In genomic region chrX:497201-497710, GRCh38 we compare ENCODE assay signal across 19 cellular contexts.
DNase-seq lines count a peak whose midpoint lies in the region; ATAC-seq and TF ChIP-seq lines count a peak whose summit lies in the region.
"Had no signal": no experiment of that assay in that cellular context is flagged by ENCODE, and none has a peak within 500 bp of the region (broad histone marks: within the 10 kb centered on the region; RNA-seq: fewer than 3 reads in every experiment).

No MANE protein-coding gene starts in this region.

- H3K27ac Mint-ChIP-seq in GM23338 (no peak overlapping the region), endodermal cell (no peak overlapping the region), progenitor cell of endocrine pancreas (no peak overlapping the region)
- H3K27ac Mint-ChIP-seq: B cell; CD4-positive, CD25-positive, alpha-beta regulatory T cell; CD8-positive, alpha-beta memory T cell; HFFc6 had no signal

- H3K18ac ChIP-seq in neuronal stem cell (ENCODE audit: low read length): no peak overlapping the region

- H3K36me3 ChIP-seq in GM23338 (ENCODE audit: insufficient read depth): no peaks in the 10 kb centered on the region
- H3K36me3 ChIP-seq in endodermal cell (ENCODE audit: control insufficient read depth, insufficient read depth, low read length): no peaks in the 10 kb centered on the region
- no peaks in the 10 kb centered on the region for H3K36me3 ChIP-seq in neuronal stem cell (replicated peaks in 1 of 2; ENCODE audit: control insufficient read depth in 2 of 2, insufficient read depth in 2 of 2, low read length in 2 of 2)

- no peak overlapping the region for H3K4me3 Mint-ChIP-seq in GM23338
- no peak overlapping the region for H3K4me3 Mint-ChIP-seq in endodermal cell
- H3K4me3 Mint-ChIP-seq in progenitor cell of endocrine pancreas (ENCODE audit: low read depth): no peak overlapping the region
- H3K4me3 Mint-ChIP-seq: B cell; CD4-positive, CD25-positive, alpha-beta regulatory T cell; CD8-positive, alpha-beta memory T cell; HFFc6 had no signal

- H3K4me3 ChIP-seq in GM23338: no peak overlapping the region
- H3K4me3 ChIP-seq in endodermal cell (ENCODE audit: low read length): no peak overlapping the region
- H3K4me3 ChIP-seq in neuronal stem cell (ENCODE audit: low read length in 2 of 2): no peak overlapping the region
- H3K4me3 ChIP-seq: GM23248 had no signal

- WGBS in endodermal cell (ENCODE audit: insufficient coverage in 1 of 2, insufficient read length in 1 of 2), 2 experiments: 71 to 79% methylated on average over 9 to 22 of the region's 28 CpGs
- no CpG with 5 or more reads among the region's 28 CpGs for WGBS in neuronal stem cell (ENCODE audit: extremely low coverage in 2 of 2, insufficient read length in 2 of 2, insufficient replicate concordance in 1 of 2), 2 donors

- H3K4ac ChIP-seq in neuronal stem cell (ENCODE audit: low read length): no peak overlapping the region

- H2BK120ac ChIP-seq in neuronal stem cell (ENCODE audit: low read depth, low read length): no peak overlapping the region

- no peaks in the 10 kb centered on the region for H3K9me3 ChIP-seq in endodermal cell (ENCODE audit: control insufficient read depth, low read length)
- peaks cover 0 to 2% of the 10 kb centered on the region in 2 donors for H3K9me3 ChIP-seq in neuronal stem cell (replicated peaks in 1 of 2; ENCODE audit: control insufficient read depth in 2 of 2, insufficient read depth in 1 of 2, low read depth in 1 of 2, low read length in 2 of 2)

- no peaks in the 10 kb centered on the region for H3K9me2 ChIP-seq in GM23338 (ENCODE audit: insufficient read depth)

- peaks cover 17% of the 10 kb centered on the region; the same call in 1 of the 2 replicates for H3F3A ChIP-seq in GM23338 (replicated peaks; ENCODE audit: low read depth)

- H4K91ac ChIP-seq in neuronal stem cell (ENCODE audit: low read depth, low read length, poor library complexity): no peak overlapping the region

- H2BK12ac ChIP-seq in neuronal stem cell (ENCODE audit: low read length): no peak overlapping the region

- H2AK5ac ChIP-seq in neuronal stem cell (ENCODE audit: low read depth, low read length): no peak overlapping the region

- H3K27ac ChIP-seq in GM23338 (ENCODE audit: low read depth) (no peak overlapping the region), endodermal cell (ENCODE audit: low read depth, low read length) (no peak overlapping the region), neuronal stem cell (replicated peaks; ENCODE audit: low read length) (no peak overlapping the region)
- H3K27ac ChIP-seq: GM23248 had no signal

- TF ChIP-seq CTCF in GM23338 (conservative IDR thresholded peaks at IDR 0.05; ENCODE audit: low read depth in 2 of 2): no peak
- no peak for TF ChIP-seq CTCF in endodermal cell (conservative IDR thresholded peaks at IDR 0.05)
- TF ChIP-seq CTCF in progenitor cell of endocrine pancreas (IDR thresholded peaks at IDR 0.05; ENCODE audit: unreplicated experiment): no peak

- H3K14ac ChIP-seq in neuronal stem cell (ENCODE audit: low read length): no peak overlapping the region

- ATAC-seq in GM23338: no peak
- no peak for ATAC-seq in HG02763 (IDR thresholded peaks at IDR 0.05; ENCODE audit: unreplicated experiment)
- no peak for ATAC-seq in GM18909 (IDR thresholded peaks at IDR 0.05; ENCODE audit: poor library complexity, unreplicated experiment)
- ATAC-seq: HCT116 had no signal

- no peaks in the 10 kb centered on the region for H4K20me1 ChIP-seq in GM23338 (replicated peaks; ENCODE audit: insufficient read depth)

- H3K79me1 ChIP-seq in neuronal stem cell (ENCODE audit: low read depth, low read length): no peaks in the 10 kb centered on the region

- H3K4me1 ChIP-seq in GM23338 (ENCODE audit: insufficient read depth): peaks cover 16% of the 10 kb centered on the region
- no peaks in the 10 kb centered on the region for H3K4me1 ChIP-seq in endodermal cell (ENCODE audit: control insufficient read depth, insufficient read depth, low read length)
- peaks cover 0 to 7% of the 10 kb centered on the region in 2 donors for H3K4me1 ChIP-seq in neuronal stem cell (ENCODE audit: control insufficient read depth in 2 of 2, insufficient read depth in 1 of 2, low read depth in 1 of 2, low read length in 2 of 2)

- H3K79me2 ChIP-seq in GM23338 (replicated peaks; ENCODE audit: insufficient read depth): no peaks in the 10 kb centered on the region

- H3K9ac ChIP-seq in endodermal cell (ENCODE audit: extremely low read depth, low read length, poor library complexity, severe bottlenecking): no peak overlapping the region
- H3K9ac ChIP-seq in neuronal stem cell (ENCODE audit: low read depth, low read length, poor library complexity): no peak overlapping the region
- H3K9ac ChIP-seq: GM23248 had no signal

- H3K9me3 Mint-ChIP-seq in GM23338 (peaks cover 85% of the 10 kb centered on the region), endodermal cell (no peaks in the 10 kb centered on the region), progenitor cell of endocrine pancreas (ENCODE audit: low read depth) (no peaks in the 10 kb centered on the region)
- H3K9me3 Mint-ChIP-seq: HFFc6 had no signal

- H3K27me3 Mint-ChIP-seq in GM23338 (ENCODE audit: insufficient read depth, low read depth, poor library complexity) (peaks cover 4% of the 10 kb centered on the region), endodermal cell (ENCODE audit: insufficient read depth) (peaks cover 33% of the 10 kb centered on the region), progenitor cell of endocrine pancreas (peaks cover 51% of the 10 kb centered on the region)

- peaks cover 25% of the 10 kb centered on the region for H3K36me3 Mint-ChIP-seq in GM23338 (ENCODE audit: low read depth)
- no peaks in the 10 kb centered on the region for H3K36me3 Mint-ChIP-seq in endodermal cell (ENCODE audit: low read depth)
- H3K36me3 Mint-ChIP-seq in progenitor cell of endocrine pancreas (ENCODE audit: insufficient read depth): no peaks in the 10 kb centered on the region
- H3K36me3 Mint-ChIP-seq: CD4-positive, CD25-positive, alpha-beta regulatory T cell; CD8-positive, alpha-beta memory T cell had no signal

- no peak overlapping the region for H2BK5ac ChIP-seq in neuronal stem cell (ENCODE audit: low read length)

- H3K4me2 ChIP-seq in GM23338 (no peak overlapping the region), neuronal stem cell (ENCODE audit: insufficient read depth, low read length, poor library complexity, severe bottlenecking) (no peak overlapping the region)

- H3K27me3 ChIP-seq in GM23338 (ENCODE audit: insufficient read depth) (peaks cover 4% of the 10 kb centered on the region; the same call in 1 of the 2 replicates), endodermal cell (ENCODE audit: control insufficient read depth, insufficient read depth, low read length, poor library complexity, severe bottlenecking) (peaks cover 29% of the 10 kb centered on the region), neuronal stem cell (ENCODE audit: control insufficient read depth in 3 of 3, insufficient read depth in 3 of 3, low read depth in 1 of 3, low read length in 3 of 3) (peaks cover 0 to 28% (median 23%) of the 10 kb centered on the region in 3 experiments)

- DNase-seq in GM23338 (ENCODE audit: low spot score) (no peak), endodermal cell (peak; percentile 48), neuronal stem cell (ENCODE audit: low spot score) (no peak), progenitor cell of endocrine pancreas (ENCODE audit: low spot score, unreplicated experiment) (no peak)
- DNase-seq: C1 segment of cervical spinal cord; CD4-positive, CD25-positive, alpha-beta regulatory T cell; CD8-positive, alpha-beta memory T cell; COR-L47; DMS 273 treated with DMSO at 0.1 percent for 48 hours; DMS53; DND-41; GM23248; H7; HFFc6; IMR-90 had no signal

- H3K4me1 Mint-ChIP-seq in GM23338 (no peaks in the 10 kb centered on the region; the same call in 2 of the 3 replicates), endodermal cell (peaks cover 14% of the 10 kb centered on the region), progenitor cell of endocrine pancreas (ENCODE audit: low read depth) (peaks cover 1% of the 10 kb centered on the region)
- H3K4me1 Mint-ChIP-seq: B cell had no signal

- peak overlapping the region; percentile 91 for H2AFZ ChIP-seq in GM23338
- peak overlapping the region; percentile 66 for H2AFZ ChIP-seq in neuronal stem cell (ENCODE audit: low read length)
- H2AFZ ChIP-seq: GM23248 had no signal

- H4K8ac ChIP-seq in neuronal stem cell (ENCODE audit: low read depth, low read length): no peak overlapping the region

- H2BK15ac ChIP-seq in neuronal stem cell (ENCODE audit: low read length): no peak overlapping the region

- H3K23ac ChIP-seq in neuronal stem cell (ENCODE audit: low read depth, low read length, poor library complexity): no peak overlapping the region

TF ChIP-seq in GM23338, 12 proteins besides CTCF, POLR2A, EP300 and RAD21 (continues in another document):
- TF ChIP-seq EZH2 (IDR thresholded peaks at IDR 0.05; ENCODE audit: low read depth, unreplicated experiment) (no peak), POLR2AphosphoS5 (IDR thresholded peaks at IDR 0.05; ENCODE audit: low read depth) (no peak), ETS1 (IDR thresholded peaks at IDR 0.05) (no peak), ZNF331 (CRISPR knock-in tag; IDR thresholded peaks at IDR 0.05; ENCODE audit: low read depth) (no peak), EZH2phosphoT487 (IDR thresholded peaks at IDR 0.05; ENCODE audit: unreplicated experiment) (no peak)
